Comparison of ENCODE assay signal across 13 cellular contexts in genomic region chr5:112333236-112333850, GRCh38.
A peak's percentile ranks its signal among the peaks of the same experiment; 100 is the strongest.
DNase-seq lines count a peak whose midpoint lies in the region; ATAC-seq, FAIRE-seq and TF ChIP-seq lines count a peak whose summit lies in the region.
"Had no signal": no experiment of that assay in that cellular context is flagged by ENCODE, and none has a peak within 500 bp of the region (broad histone marks: within the 10 kb centered on the region; RNA-seq: fewer than 3 reads in every experiment).

No MANE protein-coding gene starts in this region.

- no peaks in the 10 kb centered on the region for H3K9me3 ChIP-seq in BE2C
- H3K9me3 ChIP-seq: breast epithelium, heart right ventricle, mucosa of descending colon had no signal

- H3K27me3 ChIP-seq in BE2C (no peaks in the 10 kb centered on the region), bronchial epithelial cell (ENCODE audit: control insufficient read depth, insufficient read depth, low read length) (no peaks in the 10 kb centered on the region)
- H3K27me3 ChIP-seq: breast epithelium, heart right ventricle had no signal

- ATAC-seq in GM19351 (IDR thresholded peaks at IDR 0.05; ENCODE audit: unreplicated experiment) (no peak), HG02870 (IDR thresholded peaks at IDR 0.05; ENCODE audit: unreplicated experiment) (no peak), GM18517 (IDR thresholded peaks at IDR 0.05; ENCODE audit: unreplicated experiment) (no peak)
- ATAC-seq: CD8-positive, alpha-beta T cell; mucosa of descending colon had no signal

- no peak for TF ChIP-seq CTCF in BE2C (IDR thresholded peaks at IDR 0.05; ENCODE audit: low read depth, low read length)
- no peak for TF ChIP-seq CTCF in bronchial epithelial cell (IDR thresholded peaks at IDR 0.05; ENCODE audit: insufficient read depth, low read length, severe bottlenecking)

- H3K4me1 ChIP-seq in BE2C, result peaks cover 7% of the 10 kb centered on the region; the same call in 1 of the 2 replicates

- FAIRE-seq in bronchial epithelial cell (lab: Jason Lieb, UNC), result peak; percentile 40

- DNase-seq in BE2C (no peak), NCI-H146 (lab: John Stamatoyannopoulos, UW) (peak; percentile 30), bronchial epithelial cell (ENCODE audit: low read depth) (no peak), iPS-NIHi11 (ENCODE audit: low spot score) (peak; percentile 38), EL (no peak)
- DNase-seq: CD8-positive, alpha-beta T cell; heart right ventricle; mucosa of descending colon; NCI-H2171 had no signal

- H3K4me3 ChIP-seq in BE2C (ENCODE audit: low read depth, low read length) (peak overlapping the region; percentile 22; the same call in 1 of the 2 replicates), bronchial epithelial cell (ENCODE audit: low read depth, low read length) (no peak overlapping the region)
- H3K4me3 ChIP-seq: breast epithelium, mucosa of descending colon had no signal

- no peaks in the 10 kb centered on the region for H3K36me3 ChIP-seq in BE2C
- H3K36me3 ChIP-seq in bronchial epithelial cell (ENCODE audit: control insufficient read depth, insufficient read depth, low read length), result no peaks in the 10 kb centered on the region
- H3K36me3 ChIP-seq: breast epithelium, heart right ventricle had no signal

Comparison
In these comparisons a context has a peak if more than half of its experiments do, and no peak if none do; other contexts are left out.
1. DNase-seq: peak in NCI-H146 (single experiment) and iPS-NIHi11 (single experiment); none in BE2C (single experiment), bronchial epithelial cell (single experiment) and EL (single experiment).